Comparison of ENCODE assay signal across 26 cellular contexts in the genomic region with DNA sequence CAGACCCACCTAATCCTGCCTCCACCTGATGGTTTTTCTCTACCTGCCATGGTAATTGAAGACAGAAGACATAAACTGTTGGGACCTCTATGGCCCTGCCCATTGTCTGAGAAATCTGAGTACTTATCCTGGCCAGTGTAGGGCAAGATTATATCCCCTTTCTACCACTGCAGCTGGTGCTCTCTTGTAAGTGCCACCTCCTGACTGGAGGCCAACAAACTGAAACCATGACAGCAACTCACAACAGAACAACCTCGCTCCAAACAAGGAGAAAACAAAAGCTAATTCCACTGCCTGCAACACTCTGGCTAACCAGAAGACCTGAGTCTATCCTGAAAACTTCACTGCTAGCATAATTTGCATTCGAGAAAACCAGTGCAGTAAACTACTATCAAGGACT.
DNase-seq lines count a peak whose midpoint lies in the region; ATAC-seq, FAIRE-seq and TF ChIP-seq lines count a peak whose summit lies in the region.
"Had no signal": no experiment of that assay in that cellular context is flagged by ENCODE, and none has a peak within 500 bp of the region (broad histone marks: within the 10 kb centered on the region; RNA-seq: fewer than 3 reads in every experiment).

No MANE protein-coding gene starts in this region.

- no peak for TF ChIP-seq CTCF in KMS-11 (conservative IDR thresholded peaks at IDR 0.05; ENCODE audit: low read depth, low read length)
- no peak for TF ChIP-seq CTCF in type B pancreatic cell (conservative IDR thresholded peaks at IDR 0.05)
- no peak for TF ChIP-seq CTCF in D721Med (IDR thresholded peaks at IDR 0.05; ENCODE audit: insufficient read depth, missing control alignments)

- no peaks in the 10 kb centered on the region for H4K20me1 ChIP-seq in KMS-11 (ENCODE audit: insufficient read depth)
- H4K20me1 ChIP-seq: BLaER1 had no signal

- H3K36me3 ChIP-seq in KMS-11 (ENCODE audit: insufficient read depth): no peaks in the 10 kb centered on the region
- H3K36me3 ChIP-seq: BLaER1, MG63, SJSA1 had no signal

- H3K4me1 Mint-ChIP-seq in type B pancreatic cell (ENCODE audit: unreplicated experiment): no peaks in the 10 kb centered on the region
- H3K4me1 Mint-ChIP-seq: CD4-positive, CD25-positive, alpha-beta regulatory T cell; T-cell had no signal

- peaks cover 10% of the 10 kb centered on the region for H3K4me1 ChIP-seq in KMS-11 (ENCODE audit: low read depth, poor library complexity, severe bottlenecking)
- H3K4me1 ChIP-seq: BLaER1, SJSA1 had no signal

- H3K4me2 ChIP-seq in KMS-11: no peak overlapping the region
- H3K4me2 ChIP-seq: BLaER1 had no signal

- no peaks in the 10 kb centered on the region for H3K27me3 ChIP-seq in KMS-11 (ENCODE audit: insufficient read depth, low read depth)
- H3K27me3 ChIP-seq: BLaER1, MG63, SJSA1 had no signal

- H3K36me3 Mint-ChIP-seq in type B pancreatic cell: no peaks in the 10 kb centered on the region
- H3K36me3 Mint-ChIP-seq: CD4-positive, CD25-positive, alpha-beta regulatory T cell had no signal

- H3K9me3 Mint-ChIP-seq in type B pancreatic cell: peaks cover 18% of the 10 kb centered on the region

- peak; percentile 6 for DNase-seq in COLO668 (lab: John Stamatoyannopoulos, UW; ENCODE audit: unreplicated experiment)
- DNase-seq in RPMI7951 (ENCODE audit: low read depth): peak; percentile 51
- peak; percentile 49 for DNase-seq in myocyte (ENCODE audit: low read depth)
- no peak for DNase-seq in type B pancreatic cell (ENCODE audit: extremely low spot score, unreplicated experiment)
- DNase-seq in D721Med (ENCODE audit: insufficient read length, low spot score): no peak
- DNase-seq: CD4-positive, CD25-positive, alpha-beta regulatory T cell; DMS79; EL; GDM1; GM23248; Kasumi-1; MG63; NCI-H2029; NCI-H446 treated with DMSO at 0.1 percent for 48 hours; NCI-H69; NK-92 treated with Interleukin-12 subunit alpha and Interleukin-12 subunit beta, amount 100 ng/mL, for 24 hours; PC-3; Right ventricle myocardium superior; T-cell had no signal

- no peak overlapping the region for H3K4me3 ChIP-seq in KMS-11 (IDR thresholded peaks at IDR 0.05; ENCODE audit: insufficient read depth, low read depth, low read length)
- H3K4me3 ChIP-seq: BLaER1, GM23248, MG63, SJSA1 had no signal

- no peak for FAIRE-seq in D721Med (lab: Jason Lieb, UNC)
- FAIRE-seq: A204.1, GM12892, HepG2 had no signal

- ATAC-seq in GM21381 (IDR thresholded peaks at IDR 0.05; ENCODE audit: unreplicated experiment): no peak
- ATAC-seq: HepG2, PC-3, T-cell had no signal

- no peaks in the 10 kb centered on the region for H3K27me3 Mint-ChIP-seq in type B pancreatic cell
- H3K27me3 Mint-ChIP-seq: CD4-positive, CD25-positive, alpha-beta regulatory T cell had no signal

- H3K27ac ChIP-seq in KMS-11: peak overlapping the region; percentile 56
- H3K27ac ChIP-seq: BLaER1, GM23248, SJSA1 had no signal

- H3K79me2 ChIP-seq in KMS-11 (ENCODE audit: insufficient read depth, low read depth): no peaks in the 10 kb centered on the region

- peak overlapping the region; percentile 8; the same call in 1 of the 2 replicates for H2AFZ ChIP-seq in KMS-11 (ENCODE audit: low read depth)
- H2AFZ ChIP-seq: GM23248 had no signal

- H3K9ac ChIP-seq in KMS-11: peak overlapping the region; percentile 30; the same call in 1 of the 2 replicates
- H3K9ac ChIP-seq: BLaER1, GM23248 had no signal

- H3K4me3 Mint-ChIP-seq in type B pancreatic cell: no peak overlapping the region
- H3K4me3 Mint-ChIP-seq: CD4-positive, CD25-positive, alpha-beta regulatory T cell; T-cell had no signal

- no peak overlapping the region for H3K27ac Mint-ChIP-seq in type B pancreatic cell
- H3K27ac Mint-ChIP-seq: CD4-positive, CD25-positive, alpha-beta regulatory T cell; T-cell had no signal

Comparison
In these comparisons a context has a peak if more than half of its experiments do, and no peak if none do; other contexts are left out.
1. DNase-seq: peak in COLO668 (single experiment), RPMI7951 (single experiment) and myocyte (single experiment); none in type B pancreatic cell (single experiment) and D721Med (single experiment).